17 cellular contexts compared by ENCODE assay signal in the genomic region with DNA sequence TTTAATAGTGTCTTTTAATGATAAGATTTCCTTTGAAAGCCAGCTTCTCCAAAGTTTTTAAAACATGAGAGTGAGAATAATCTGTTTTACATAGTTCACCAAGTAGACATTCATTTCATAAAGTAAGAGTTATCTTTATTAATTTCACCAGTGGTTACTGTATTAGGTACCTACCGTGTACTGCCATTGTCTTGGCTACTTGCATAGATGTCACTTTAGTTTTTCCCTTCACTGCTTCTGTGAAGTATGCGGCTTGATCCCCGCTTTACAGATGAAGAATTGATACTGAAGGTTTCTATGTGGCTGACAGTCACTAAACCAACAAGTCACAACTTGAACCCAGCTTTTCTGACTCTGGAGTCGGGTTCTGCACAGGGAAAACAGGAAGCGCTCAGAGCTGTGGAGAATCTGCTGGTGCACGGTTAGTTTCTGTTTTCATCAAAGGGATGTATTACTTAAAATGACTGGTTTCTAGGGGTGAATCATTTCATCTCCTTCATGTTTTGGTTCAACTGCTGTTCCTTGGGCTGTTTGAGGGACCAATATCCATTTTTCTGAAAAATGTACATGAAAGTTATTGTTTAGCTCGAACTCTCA. TPM values are rescaled to one million over a fixed set of nuclear protein-coding genes. Genes with fewer than 3 reads are reported as not detected.
A peak's percentile ranks its signal among the peaks of the same experiment; 100 is the strongest.
DNase-seq lines count a peak whose midpoint lies in the region; ATAC-seq and TF ChIP-seq lines count a peak whose summit lies in the region.
"Had no signal": no experiment of that assay in that cellular context is flagged by ENCODE, and none has a peak within 500 bp of the region (broad histone marks: within the 10 kb centered on the region; RNA-seq: fewer than 3 reads in every experiment).

No MANE protein-coding gene starts in this region.

- no peaks in the 10 kb centered on the region for H3F3A ChIP-seq in Loucy (ENCODE audit: low read depth)

- H4K20me1 ChIP-seq in Loucy (ENCODE audit: insufficient read depth, low read length, poor library complexity, severe bottlenecking) = peaks cover 9% of the 10 kb centered on the region

- H3K9me3 Mint-ChIP-seq in activated naive CD4-positive, alpha-beta T cell treated with anti-CD3 and anti-CD28 coated beads, Interleukin-2, amount 10 ng/mL, durations not matched to agents 7 days and 5 days = no peaks in the 10 kb centered on the region
- H3K9me3 Mint-ChIP-seq in activated T-helper 17 cell treated with anti-CD3 and anti-CD28 coated beads, Interleukin-2, amount 50 U/mL, for 72 hours = no peaks in the 10 kb centered on the region
- H3K9me3 Mint-ChIP-seq in stimulated activated naive CD8-positive, alpha-beta T cell treated with anti-CD3 and anti-CD28 coated beads, Interleukin-15, amount 100 ng/mL, for 72 hours = no peaks in the 10 kb centered on the region
- H3K9me3 Mint-ChIP-seq: neural progenitor cell; stimulated activated naive CD8-positive, alpha-beta T cell treated with anti-CD3 and anti-CD28 coated beads, Interleukin-15, Interleukin-2, amounts not matched to agents 100 ng/mL and 50 ng/mL, for 24 hours had no signal

- H3K4me1 Mint-ChIP-seq in activated naive CD4-positive, alpha-beta T cell treated with anti-CD3 and anti-CD28 coated beads, Interleukin-2, amount 10 ng/mL, durations not matched to agents 7 days and 5 days = peaks cover 67% of the 10 kb centered on the region
- no peaks in the 10 kb centered on the region for H3K4me1 Mint-ChIP-seq in activated T-helper 17 cell treated with anti-CD3 and anti-CD28 coated beads, Interleukin-2, amount 50 U/mL, for 72 hours
- H3K4me1 Mint-ChIP-seq in stimulated activated naive CD8-positive, alpha-beta T cell treated with anti-CD3 and anti-CD28 coated beads, Interleukin-15, amount 100 ng/mL, for 72 hours = peaks cover 17% of the 10 kb centered on the region

- H3K9me2 ChIP-seq in Loucy (replicated peaks; ENCODE audit: low read depth, low read length) = no peaks in the 10 kb centered on the region

- H2AFZ ChIP-seq in Loucy (ENCODE audit: low read length) = no peak overlapping the region
- H2AFZ ChIP-seq: neural progenitor cell had no signal

- H3K27ac Mint-ChIP-seq in activated naive CD4-positive, alpha-beta T cell treated with anti-CD3 and anti-CD28 coated beads, Interleukin-2, amount 10 ng/mL, durations not matched to agents 7 days and 5 days = peak overlapping the region; percentile 91
- H3K27ac Mint-ChIP-seq in activated T-helper 17 cell treated with anti-CD3 and anti-CD28 coated beads, Interleukin-2, amount 50 U/mL, for 72 hours = peak overlapping the region; percentile 20
- H3K27ac Mint-ChIP-seq in stimulated activated naive CD8-positive, alpha-beta T cell treated with anti-CD3 and anti-CD28 coated beads, Interleukin-15, amount 100 ng/mL, for 72 hours = peak overlapping the region in 1 of 2 donors; percentile 74
- H3K27ac Mint-ChIP-seq: activated naive CD8-positive, alpha-beta T cell; neural progenitor cell; stimulated activated naive CD8-positive, alpha-beta T cell treated with anti-CD3 and anti-CD28 coated beads, Interleukin-15, Interleukin-2, amounts not matched to agents 100 ng/mL and 50 ng/mL, for 24 hours had no signal

- H3K36me3 ChIP-seq in Loucy (ENCODE audit: insufficient read depth, low read length) = peaks cover 80% of the 10 kb centered on the region
- H3K36me3 ChIP-seq: neural progenitor cell, Peyer's patch, right atrium auricular region had no signal

- peaks cover 65% of the 10 kb centered on the region for H3K36me3 Mint-ChIP-seq in activated naive CD4-positive, alpha-beta T cell treated with anti-CD3 and anti-CD28 coated beads, Interleukin-2, amount 10 ng/mL, durations not matched to agents 7 days and 5 days
- no peaks in the 10 kb centered on the region for H3K36me3 Mint-ChIP-seq in activated T-helper 17 cell treated with anti-CD3 and anti-CD28 coated beads, Interleukin-2, amount 50 U/mL, for 72 hours (ENCODE audit: low read depth)
- H3K36me3 Mint-ChIP-seq: activated naive CD8-positive, alpha-beta T cell had no signal

- H3K27me3 Mint-ChIP-seq in activated naive CD4-positive, alpha-beta T cell treated with anti-CD3 and anti-CD28 coated beads, Interleukin-2, amount 10 ng/mL, durations not matched to agents 7 days and 5 days = no peaks in the 10 kb centered on the region
- peaks cover 9% of the 10 kb centered on the region for H3K27me3 Mint-ChIP-seq in activated T-helper 17 cell treated with anti-CD3 and anti-CD28 coated beads, Interleukin-2, amount 50 U/mL, for 72 hours
- no peaks in the 10 kb centered on the region for H3K27me3 Mint-ChIP-seq in stimulated activated naive CD8-positive, alpha-beta T cell treated with anti-CD3 and anti-CD28 coated beads, Interleukin-15, amount 100 ng/mL, for 72 hours
- H3K27me3 Mint-ChIP-seq: activated naive CD8-positive, alpha-beta T cell; stimulated activated naive CD8-positive, alpha-beta T cell treated with anti-CD3 and anti-CD28 coated beads, Interleukin-15, Interleukin-2, amounts not matched to agents 100 ng/mL and 50 ng/mL, for 24 hours had no signal

- no peaks in the 10 kb centered on the region for H3K27me3 ChIP-seq in Loucy (ENCODE audit: insufficient read depth, low read length, poor library complexity, severe bottlenecking)
- H3K27me3 ChIP-seq: neural progenitor cell, Peyer's patch, right atrium auricular region had no signal

- no peaks in the 10 kb centered on the region; the same call in 1 of the 2 replicates for H3K79me2 ChIP-seq in Loucy (ENCODE audit: insufficient read depth, low read length)

- TF ChIP-seq CTCF in Loucy (conservative IDR thresholded peaks at IDR 0.05; ENCODE audit: low read length) = no peak

- no peak overlapping the region for H3K4me2 ChIP-seq in Loucy (ENCODE audit: low read depth, low read length, poor library complexity, severe bottlenecking)
- H3K4me2 ChIP-seq: neural progenitor cell had no signal

- H3K9ac ChIP-seq in Loucy (ENCODE audit: low read depth, low read length, poor library complexity, severe bottlenecking) = peak overlapping the region; percentile 50
- H3K9ac ChIP-seq: neural progenitor cell had no signal

- DNase-seq in activated naive CD4-positive, alpha-beta T cell treated with anti-CD3 and anti-CD28 coated beads, Interleukin-2, amount 10 ng/mL, durations not matched to agents 7 days and 5 days = peak; percentile 66
- no peak for DNase-seq in activated naive CD4-positive, alpha-beta T cell treated with anti-CD3 and anti-CD28 coated beads, Interleukin-2, amount 50 U/mL, for 16 hours
- DNase-seq in stimulated activated naive CD8-positive, alpha-beta T cell treated with anti-CD3 and anti-CD28 coated beads, Interleukin-15, amount 100 ng/mL, for 72 hours = peak in 1 of 2 donors; percentile 44
- DNase-seq in hypothalamus (lab: John Stamatoyannopoulos, UW) = no peak
- no peak for DNase-seq in NCI-H1092 treated with DMSO at 0.1 percent for 48 hours (lab: John Stamatoyannopoulos, UW)
- DNase-seq in NCI-H1694 (lab: John Stamatoyannopoulos, UW) = no peak
- DNase-seq: central memory CD4-positive, alpha-beta T cell; KG1; NCI-H187 treated with DMSO at 0.1 percent for 48 hours; Peyer's patch had no signal

- peak; percentile 95 for ATAC-seq in activated T-helper 17 cell treated with anti-CD3 and anti-CD28 coated beads, Interleukin-2, amount 50 U/mL, for 72 hours (replicated peaks)
- ATAC-seq in stimulated activated naive CD8-positive, alpha-beta T cell treated with anti-CD3 and anti-CD28 coated beads, Interleukin-15, amount 100 ng/mL, for 72 hours = peak; percentile 85

- peak overlapping the region; percentile 69 for H3K4me3 Mint-ChIP-seq in activated naive CD4-positive, alpha-beta T cell treated with anti-CD3 and anti-CD28 coated beads, Interleukin-2, amount 10 ng/mL, durations not matched to agents 7 days and 5 days
- peak overlapping the region; percentile 12 for H3K4me3 Mint-ChIP-seq in activated T-helper 17 cell treated with anti-CD3 and anti-CD28 coated beads, Interleukin-2, amount 50 U/mL, for 72 hours
- H3K4me3 Mint-ChIP-seq in stimulated activated naive CD8-positive, alpha-beta T cell treated with anti-CD3 and anti-CD28 coated beads, Interleukin-15, amount 100 ng/mL, for 72 hours = peak overlapping the region in 1 of 2 donors; percentile 30
- H3K4me3 Mint-ChIP-seq: activated naive CD8-positive, alpha-beta T cell; stimulated activated naive CD8-positive, alpha-beta T cell treated with anti-CD3 and anti-CD28 coated beads, Interleukin-15, Interleukin-2, amounts not matched to agents 100 ng/mL and 50 ng/mL, for 24 hours had no signal

- CTCF ChIA-PET in activated naive CD4-positive, alpha-beta T cell treated with anti-CD3 and anti-CD28 coated beads, Interleukin-2, amount 10 ng/mL, durations not matched to agents 7 days and 5 days (lab: Charles Lee) = interaction anchor here (0.5 to 3.3 kb wide), 12 partner anchors 12 to 985 kb away, joined by 3 to 33 read pairs (median 3); no protein-coding TSS in a partner anchor

- H3K9me3 ChIP-seq in Loucy (ENCODE audit: insufficient read depth, low read depth, low read length) = no peaks in the 10 kb centered on the region
- H3K9me3 ChIP-seq: Peyer's patch, right atrium auricular region had no signal

- no peak overlapping the region for H3K4me3 ChIP-seq in Loucy (ENCODE audit: low read length, poor library complexity, severe bottlenecking)
- H3K4me3 ChIP-seq: lung, neural progenitor cell, Peyer's patch, right atrium auricular region had no signal

- H3K4me1 ChIP-seq in Loucy (ENCODE audit: insufficient read depth, low read length, poor library complexity, severe bottlenecking) = peaks cover 16% of the 10 kb centered on the region
- H3K4me1 ChIP-seq: Peyer's patch had no signal

RNA-seq across cellular contexts. Expression of a gene that starts 39.3 kb away (rescaled TPM):
- total RNA-seq in activated T-helper 17 cell treated with anti-CD3 and anti-CD28 coated beads, Interleukin-2, amount 50 U/mL, for 72 hours = 1 to 10 TPM; 2.3 to 4.3 TPM
